In genomic region chr10:69439350-69439739, GRCh38 we compare ENCODE assay signal across 10 cellular contexts. TPM values are rescaled to one million over a fixed set of nuclear protein-coding genes. Genes with fewer than 3 reads are reported as not detected.
DNase-seq lines count a peak whose midpoint lies in the region; ATAC-seq, FAIRE-seq and TF ChIP-seq lines count a peak whose summit lies in the region.
"Had no signal": no experiment of that assay in that cellular context is flagged by ENCODE, and none has a peak within 500 bp of the region (broad histone marks: within the 10 kb centered on the region; RNA-seq: fewer than 3 reads in every experiment).

No MANE protein-coding gene starts in this region.

- POLR2A ChIA-PET in activated CD8-positive, alpha-beta T cell treated with anti-CD3 and anti-CD28 coated beads, Interleukin-2, amount 10 ng/mL, durations not matched to agents 7 days and 5 days (lab: Charles Lee): no interaction called here

- H3K4me3 ChIP-seq in bronchial epithelial cell (ENCODE audit: low read depth, low read length): no peak overlapping the region
- H3K4me3 ChIP-seq: cardiac muscle cell had no signal

- no peak for TF ChIP-seq CTCF in bronchial epithelial cell (IDR thresholded peaks at IDR 0.05; ENCODE audit: insufficient read depth, low read length, severe bottlenecking)
- TF ChIP-seq CTCF in mesothelial cell of epicardium (IDR thresholded peaks at IDR 0.05; ENCODE audit: unreplicated experiment): no peak

- peaks cover 35% of the 10 kb centered on the region for H3K4me1 Mint-ChIP-seq in mesothelial cell of epicardium
- peaks cover 4% of the 10 kb centered on the region for H3K4me1 Mint-ChIP-seq in activated CD8-positive, alpha-beta T cell treated with anti-CD3 and anti-CD28 coated beads, Interleukin-2, amount 10 ng/mL, durations not matched to agents 7 days and 5 days (ENCODE audit: low read depth)

- no peak overlapping the region for H3K4me3 Mint-ChIP-seq in mesothelial cell of epicardium
- H3K4me3 Mint-ChIP-seq in activated CD8-positive, alpha-beta T cell treated with anti-CD3 and anti-CD28 coated beads, Interleukin-2, amount 10 ng/mL, durations not matched to agents 7 days and 5 days: no peak overlapping the region

- DNase-seq in AG20443 (ENCODE audit: low spot score) (peak; percentile 76), HTR-8/SVneo (ENCODE audit: insufficient read length, low spot score) (peak; percentile 44), bronchial epithelial cell (ENCODE audit: low read depth) (peak; percentile 57), mesothelial cell of epicardium (ENCODE audit: low spot score in 2 of 2, unreplicated experiment in 2 of 2) (no peak), AML-193 (lab: John Stamatoyannopoulos, UW) (no peak)
- no peak for DNase-seq in activated CD8-positive, alpha-beta T cell treated with anti-CD3 and anti-CD28 coated beads, Interleukin-2, amount 10 ng/mL, durations not matched to agents 7 days and 5 days
- DNase-seq: COR-L47 had no signal

- CTCF ChIA-PET in activated CD8-positive, alpha-beta T cell treated with anti-CD3 and anti-CD28 coated beads, Interleukin-2, amount 10 ng/mL, durations not matched to agents 7 days and 5 days (lab: Charles Lee): interaction anchor here (1.1 to 1.6 kb wide), 2 partner anchors 11 to 14 kb away, joined by 3 to 6 read pairs; no protein-coding TSS in a partner anchor

- no peaks in the 10 kb centered on the region for H3K27me3 ChIP-seq in bronchial epithelial cell (ENCODE audit: control insufficient read depth, insufficient read depth, low read length)
- H3K27me3 ChIP-seq: cardiac muscle cell had no signal

- no peaks in the 10 kb centered on the region for H3K36me3 Mint-ChIP-seq in mesothelial cell of epicardium
- no peaks in the 10 kb centered on the region for H3K36me3 Mint-ChIP-seq in activated CD8-positive, alpha-beta T cell treated with anti-CD3 and anti-CD28 coated beads, Interleukin-2, amount 10 ng/mL, durations not matched to agents 7 days and 5 days (ENCODE audit: low read depth)

- peaks cover 1% of the 10 kb centered on the region for H3K9me3 Mint-ChIP-seq in mesothelial cell of epicardium
- H3K9me3 Mint-ChIP-seq in activated CD8-positive, alpha-beta T cell treated with anti-CD3 and anti-CD28 coated beads, Interleukin-2, amount 10 ng/mL, durations not matched to agents 7 days and 5 days (ENCODE audit: insufficient read depth): no peaks in the 10 kb centered on the region

- no peaks in the 10 kb centered on the region for H3K27me3 Mint-ChIP-seq in mesothelial cell of epicardium (ENCODE audit: low read depth)
- peaks cover 26% of the 10 kb centered on the region for H3K27me3 Mint-ChIP-seq in activated CD8-positive, alpha-beta T cell treated with anti-CD3 and anti-CD28 coated beads, Interleukin-2, amount 10 ng/mL, durations not matched to agents 7 days and 5 days (ENCODE audit: low read depth)

- no peak for ATAC-seq in activated CD8-positive, alpha-beta T cell treated with anti-CD3 and anti-CD28 coated beads, Interleukin-2, amount 10 ng/mL, durations not matched to agents 7 days and 5 days
- ATAC-seq in HG03045 (IDR thresholded peaks at IDR 0.05; ENCODE audit: unreplicated experiment) (no peak), GM21737 (IDR thresholded peaks at IDR 0.05; ENCODE audit: unreplicated experiment) (no peak)

- peaks cover 2% of the 10 kb centered on the region for H3K36me3 ChIP-seq in bronchial epithelial cell (ENCODE audit: control insufficient read depth, insufficient read depth, low read length)
- H3K36me3 ChIP-seq: cardiac muscle cell had no signal

- peak overlapping the region; percentile 99 for H3K27ac Mint-ChIP-seq in mesothelial cell of epicardium
- H3K27ac Mint-ChIP-seq in activated CD8-positive, alpha-beta T cell treated with anti-CD3 and anti-CD28 coated beads, Interleukin-2, amount 10 ng/mL, durations not matched to agents 7 days and 5 days: no peak overlapping the region

- peak; percentile 9 for FAIRE-seq in HTR-8/SVneo (lab: Jason Lieb, UNC)
- FAIRE-seq in bronchial epithelial cell (lab: Jason Lieb, UNC): no peak

RNA-seq across cellular contexts. Expression of gene TSPAN15, which starts 11.9 kb away (rescaled TPM):
- total RNA-seq in bronchial epithelial cell: 12.1 and 14.8 TPM in 2 replicates
- total RNA-seq in mesothelial cell of epicardium: 17.7 to 20.9 TPM (median 19.7 TPM) in 3 replicates
- 1 to 10 TPM; 3.8 to 4.7 TPM for total RNA-seq in activated CD8-positive, alpha-beta T cell treated with anti-CD3 and anti-CD28 coated beads, Interleukin-2, amount 10 ng/mL, durations not matched to agents 7 days and 5 days

RNA-seq across cellular contexts. Expression of gene TACR2, which starts 22.6 kb away (rescaled TPM):
- total RNA-seq in bronchial epithelial cell: under 0.01 TPM in 1 of 2 replicates, not detected in the other
- total RNA-seq in mesothelial cell of epicardium: not detected in 3 replicates
- not detected for total RNA-seq in activated CD8-positive, alpha-beta T cell treated with anti-CD3 and anti-CD28 coated beads, Interleukin-2, amount 10 ng/mL, durations not matched to agents 7 days and 5 days
- total RNA-seq: cardiac muscle cell had no signal

Comparison
In these comparisons a context has a peak if more than half of its experiments do, and no peak if none do; other contexts are left out.
1. DNase-seq: peak in AG20443 (single experiment), HTR-8/SVneo (single experiment) and bronchial epithelial cell (single experiment); none in mesothelial cell of epicardium (0 of 2), activated CD8-positive, alpha-beta T cell treated with anti-CD3 and anti-CD28 coated beads, Interleukin-2, amount 10 ng/mL, durations not matched to agents 7 days and 5 days (single experiment) and AML-193 (0 of 2).